In genomic region chr13:48875071-48875470, GRCh38 we compare ENCODE assay signal across 26 cellular contexts.
"Had no signal": no experiment of that assay in that cellular context is flagged by ENCODE, and none has a peak within 500 bp of the region (broad histone marks: within the 10 kb centered on the region; RNA-seq: fewer than 3 reads in every experiment).

No MANE protein-coding gene starts in this region.

- H3K9me3 ChIP-seq: colonic mucosa, esophagus muscularis mucosa, gastroesophageal sphincter, heart left ventricle, left lung, ovary, psoas muscle, sigmoid colon, stomach, thyroid gland, vagina had no signal

- H3K27ac ChIP-seq: colonic mucosa, esophagus muscularis mucosa, foreskin keratinocyte, gastroesophageal sphincter, hepatocyte, left lung, ovary, psoas muscle, sigmoid colon, stomach, thyroid gland, vagina had no signal

- H3K4me1 ChIP-seq: colonic mucosa, esophagus muscularis mucosa, gastroesophageal sphincter, left lung, psoas muscle, sigmoid colon, stomach, thyroid gland, vagina had no signal

- H3K36me3 Mint-ChIP-seq: naive thymus-derived CD8-positive, alpha-beta T cell; stimulated activated effector memory CD8-positive, alpha-beta T cell treated with anti-CD3 and anti-CD28 coated beads, Interleukin-12 subunit alpha, Interleukin-12 subunit beta, amount 100 ng/mL, for 72 hours had no signal

- H3K27me3 ChIP-seq: colonic mucosa, ovary, sigmoid colon, thyroid gland, vagina had no signal

- H3K36me3 ChIP-seq: colonic mucosa, esophagus muscularis mucosa, gastroesophageal sphincter, heart left ventricle, left lung, ovary, sigmoid colon, stomach, thyroid gland, vagina had no signal

- DNase-seq: colonic mucosa; effector CD8-positive, alpha-beta T cell; foreskin keratinocyte; heart left ventricle; left cardiac atrium; left lung; naive thymus-derived CD8-positive, alpha-beta T cell; nephron progenitor cell; occipital lobe; ovary; posterior cingulate gyrus; psoas muscle; right cardiac atrium; sigmoid colon; stimulated activated CD4-positive, alpha-beta T cell treated with anti-CD3 and anti-CD28 coated beads, Interleukin-2, amount 100 ng/mL, for 24 hours; stimulated activated CD4-positive, alpha-beta T cell treated with anti-CD3 and anti-CD28 coated beads, Interleukin-4, amount 100 ng/mL, for 24 hours; stimulated activated naive CD4-positive, alpha-beta T cell treated with Interleukin-2 at 50 U/mL for 16 hours; stomach; thyroid gland; trophoblast cell had no signal

- H3K4me3 ChIP-seq: colonic mucosa, esophagus muscularis mucosa, gastroesophageal sphincter, heart left ventricle, hepatocyte, left lung, ovary, psoas muscle, sigmoid colon, stomach, thyroid gland, vagina had no signal

- H3K4me3 Mint-ChIP-seq: dendritic cell treated with granulocyte-macrophage colony-stimulating factor and Interleukin-4, amounts not matched to agents 40 ng/mL and 50 ng/mL, for 4 days; naive thymus-derived CD8-positive, alpha-beta T cell; nephron progenitor cell; stimulated activated effector memory CD8-positive, alpha-beta T cell treated with anti-CD3 and anti-CD28 coated beads, Interleukin-12 subunit alpha, Interleukin-12 subunit beta, amount 100 ng/mL, for 72 hours had no signal

- H3K9me3 Mint-ChIP-seq: dendritic cell treated with granulocyte-macrophage colony-stimulating factor and Interleukin-4, amounts not matched to agents 40 ng/mL and 50 ng/mL, for 4 days; naive thymus-derived CD8-positive, alpha-beta T cell; nephron progenitor cell; stimulated activated effector memory CD8-positive, alpha-beta T cell treated with anti-CD3 and anti-CD28 coated beads, Interleukin-12 subunit alpha, Interleukin-12 subunit beta, amount 100 ng/mL, for 72 hours had no signal

- ATAC-seq: foreskin keratinocyte; gastroesophageal sphincter; left lung; naive thymus-derived CD8-positive, alpha-beta T cell; psoas muscle; stimulated activated effector memory CD8-positive, alpha-beta T cell treated with anti-CD3 and anti-CD28 coated beads, Interleukin-12 subunit alpha, Interleukin-12 subunit beta, amount 100 ng/mL, for 72 hours had no signal

- H3K27ac Mint-ChIP-seq: dendritic cell treated with granulocyte-macrophage colony-stimulating factor and Interleukin-4, amounts not matched to agents 40 ng/mL and 50 ng/mL, for 4 days; naive thymus-derived CD8-positive, alpha-beta T cell; nephron progenitor cell; stimulated activated effector memory CD8-positive, alpha-beta T cell treated with anti-CD3 and anti-CD28 coated beads, Interleukin-12 subunit alpha, Interleukin-12 subunit beta, amount 100 ng/mL, for 72 hours had no signal
